Comparison of ENCODE assay signal across 8 cellular contexts in the genomic region with DNA sequence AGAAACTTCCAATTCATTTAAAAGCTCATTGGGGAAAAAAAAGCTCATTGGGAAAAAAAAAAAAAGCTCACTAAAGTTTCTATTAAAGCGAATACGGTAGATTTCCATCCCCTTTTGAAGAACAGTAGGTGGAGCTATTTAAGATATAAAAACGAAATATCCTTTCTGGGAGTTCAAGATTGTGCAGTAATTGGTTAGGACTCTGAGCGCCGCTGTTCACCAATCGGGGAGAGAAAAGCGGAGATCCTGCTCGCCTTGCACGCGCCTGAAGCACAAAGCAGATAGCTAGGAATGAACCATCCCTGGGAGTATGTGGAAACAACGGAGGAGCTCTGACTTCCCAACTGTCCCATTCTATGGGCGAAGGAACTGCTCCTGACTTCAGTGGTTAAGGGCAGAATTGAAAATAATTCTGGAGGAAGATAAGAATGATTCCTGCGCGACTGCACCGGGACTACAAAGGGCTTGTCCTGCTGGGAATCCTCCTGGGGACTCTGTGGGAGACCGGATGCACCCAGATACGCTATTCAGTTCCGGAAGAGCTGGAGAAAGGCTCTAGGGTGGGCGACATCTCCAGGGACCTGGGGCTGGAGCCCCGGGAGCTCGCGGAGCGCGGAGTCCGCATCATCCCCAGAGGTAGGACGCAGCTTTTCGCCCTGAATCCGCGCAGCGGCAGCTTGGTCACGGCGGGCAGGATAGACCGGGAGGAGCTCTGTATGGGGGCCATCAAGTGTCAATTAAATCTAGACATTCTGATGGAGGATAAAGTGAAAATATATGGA. TPM values are rescaled to one million over a fixed set of nuclear protein-coding genes. Genes with fewer than 3 reads are reported as not detected.
A peak's percentile ranks its signal among the peaks of the same experiment; 100 is the strongest.
DNase-seq lines count a peak whose midpoint lies in the region; ATAC-seq and TF ChIP-seq lines count a peak whose summit lies in the region.

A gene (plus strand): TSS at position 176 of the 782 bp plus-strand sequence. CDS start 253 bp downstream, at position 429.

- BruUV-seq in Calu3 (replicated peaks; lab: Mats Ljungman, UMichigan) = no TSS peak

- H3K4me1 Mint-ChIP-seq in Calu3 (ENCODE audit: low read depth, unreplicated experiment) = no peaks in the 10 kb centered on the region

- peaks cover 5% of the 10 kb centered on the region for H3K79me2 ChIP-seq in parathyroid adenoma

- H3K36me3 Mint-ChIP-seq in Calu3 (ENCODE audit: insufficient read depth, unreplicated experiment) = peaks cover 26% of the 10 kb centered on the region

- peaks cover 28% of the 10 kb centered on the region for H3K9me3 Mint-ChIP-seq in Calu3 (ENCODE audit: low read depth, unreplicated experiment)

- peaks cover 5% of the 10 kb centered on the region for H3K9me3 ChIP-seq in parathyroid adenoma (ENCODE audit: control insufficient read depth, low read length)

- H3K27me3 Mint-ChIP-seq in Calu3 (ENCODE audit: unreplicated experiment) = no peaks in the 10 kb centered on the region

- no peak within 1 kb of the TSS for H3K4me3 Mint-ChIP-seq in Calu3 (ENCODE audit: low read depth, unreplicated experiment)

- in situ Hi-C loops in KBM-7 (cut with MboI; ENCODE audit: low pct_unique_long_range_greater_than_20kb, low sequenced_read_pairs) = no loop called here

- H3K27me3 ChIP-seq in parathyroid adenoma (ENCODE audit: control insufficient read depth, insufficient read depth, low read length) = no peaks in the 10 kb centered on the region

- peak within 1 kb of the TSS; percentile 18 for H3K4me2 ChIP-seq in parathyroid adenoma (ENCODE audit: low read length)

- H3K36me3 ChIP-seq in parathyroid adenoma (ENCODE audit: control insufficient read depth, insufficient read depth, low read length) = peaks cover 1% of the 10 kb centered on the region

- CTCF ChIA-PET in Calu3 (lab: Charles Lee) = interaction anchor here (0.6 kb wide), 2 partner anchors 13 to 84 kb away, joined by 3 read pairs; a partner anchor contains a TSS

- intact Hi-C loops in Calu3 (cut with micrococcal nuclease; ENCODE audit: unreplicated experiment) = no loop called here

- no peak within 1 kb of the TSS for H3K4me3 ChIP-seq in parathyroid adenoma (ENCODE audit: low read depth, low read length)

- H3K4me1 ChIP-seq in parathyroid adenoma = no peaks in the 10 kb centered on the region

- ATAC-seq in GM18502 (IDR thresholded peaks at IDR 0.05; ENCODE audit: poor library complexity, unreplicated experiment) = peak; percentile 91
- ATAC-seq in HG02642 (IDR thresholded peaks at IDR 0.05; ENCODE audit: poor library complexity, unreplicated experiment) = peak; percentile 83

- H3K27ac ChIP-seq in parathyroid adenoma = no peak within 1 kb of the TSS

- no peak within 1 kb of the TSS for H2AFZ ChIP-seq in parathyroid adenoma

- TF ChIP-seq CTCF in parathyroid adenoma (IDR thresholded peaks at IDR 0.05) (peak; percentile 15), Calu3 (IDR thresholded peaks at IDR 0.05; ENCODE audit: unreplicated experiment) (no peak)

- DNase-seq in RPMI8226 (peak; percentile 74), fibroblast of peridontal ligament (ENCODE audit: extremely low read depth) (peak; percentile 88), KBM-7 (no peak), NCI-H187 (lab: John Stamatoyannopoulos, UW) (no peak), Calu3 (no peak)

- H3K9ac ChIP-seq in parathyroid adenoma = no peak within 1 kb of the TSS

- no peak within 1 kb of the TSS for H3K27ac Mint-ChIP-seq in Calu3 (ENCODE audit: unreplicated experiment)

RNA-seq across cellular contexts. Expression of the gene that starts here (rescaled TPM):
- 2.1 and 2.9 TPM in 2 replicates for total RNA-seq in Calu3 (2022)

Comparison
In these comparisons a context has a peak if more than half of its experiments do, and no peak if none do; other contexts are left out.
1. DNase-seq: peak in RPMI8226 (single experiment) and fibroblast of peridontal ligament (single experiment); none in KBM-7 (single experiment), NCI-H187 (0 of 2) and Calu3 (single experiment).